ENCODE assay signal across 9 cellular contexts in the genomic region with DNA sequence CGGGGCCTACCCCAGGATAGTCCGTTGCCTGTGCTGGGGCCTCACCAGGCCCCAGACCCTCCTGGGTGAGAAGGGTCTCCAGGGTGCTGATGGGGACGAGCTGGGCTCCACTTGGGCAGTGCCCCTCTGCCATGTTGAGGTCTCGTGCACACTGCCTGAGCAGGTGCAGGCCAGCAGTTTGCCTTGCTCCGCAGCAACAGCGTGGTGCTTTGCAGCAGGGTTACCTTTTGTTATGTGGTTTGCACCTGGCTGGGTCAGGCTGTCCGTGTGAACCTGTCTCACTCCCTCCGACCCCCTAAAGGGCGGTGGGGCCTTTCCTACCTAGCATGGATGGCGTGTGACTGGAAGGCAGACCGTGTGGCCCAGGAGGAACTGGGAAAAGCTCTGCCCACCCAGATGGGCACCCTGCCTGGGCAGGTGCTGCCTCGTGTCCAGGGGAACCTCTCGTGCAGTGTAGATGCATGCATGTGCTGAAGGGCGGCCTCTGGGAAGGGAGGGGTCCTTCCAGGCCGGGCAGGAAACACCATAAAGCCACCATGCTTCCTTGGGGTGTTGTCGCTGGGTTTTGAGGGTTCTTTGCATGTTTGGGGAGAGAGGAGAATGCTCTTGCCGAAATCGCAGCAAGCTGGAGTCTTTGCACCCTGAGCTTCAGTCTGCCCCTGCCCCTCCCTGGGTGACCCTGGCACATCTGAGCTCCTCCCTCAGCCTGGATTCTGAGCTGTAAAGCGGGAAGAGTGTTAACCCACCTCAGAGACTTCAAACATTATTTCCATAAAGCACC.
DNase-seq lines count a peak whose midpoint lies in the region; ATAC-seq and TF ChIP-seq lines count a peak whose summit lies in the region.
"Had no signal": no experiment of that assay in that cellular context is flagged by ENCODE, and none has a peak within 500 bp of the region (broad histone marks: within the 10 kb centered on the region; RNA-seq: fewer than 3 reads in every experiment).

No MANE protein-coding gene starts in this region.

- H3K9me3 Mint-ChIP-seq in CD4-positive, alpha-beta T cell: no peaks in the 10 kb centered on the region
- H3K9me3 Mint-ChIP-seq in natural killer cell treated with Interleukin-12 subunit alpha and Interleukin-12 subunit beta and Interleukin-15 and Interleukin-18, amount 100 ng/mL, for 72 hours: no peaks in the 10 kb centered on the region

- peak overlapping the region; percentile 90 for H3K4me3 ChIP-seq in endocrine pancreas (ENCODE audit: control insufficient read depth, insufficient read depth, low read length)

- H3K4me3 Mint-ChIP-seq in CD4-positive, alpha-beta T cell: peak overlapping the region; percentile 60
- H3K4me3 Mint-ChIP-seq in natural killer cell treated with Interleukin-12 subunit alpha and Interleukin-12 subunit beta and Interleukin-15 and Interleukin-18, amount 100 ng/mL, for 72 hours: no peak overlapping the region

- H3K27me3 ChIP-seq in CD4-positive, alpha-beta T cell (ENCODE audit: control insufficient read depth, insufficient read depth, low read length): no peaks in the 10 kb centered on the region
- no peaks in the 10 kb centered on the region for H3K27me3 ChIP-seq in endocrine pancreas (ENCODE audit: control insufficient read depth, insufficient read depth, low read length)

- no peak for ATAC-seq in CD4-positive, alpha-beta T cell (ENCODE audit: poor library complexity)
- no peak for ATAC-seq in natural killer cell treated with Interleukin-12 subunit alpha and Interleukin-12 subunit beta and Interleukin-15 and Interleukin-18, amount 100 ng/mL, for 72 hours

- DNase-seq in CD4-positive, alpha-beta T cell: no peak
- DNase-seq in NCI-H146 treated with DMSO at 0.1 percent for 48 hours (lab: John Stamatoyannopoulos, UW; ENCODE audit: unreplicated experiment) (peak; percentile 76), mucosa of gallbladder (ENCODE audit: low spot score) (no peak), GM10266 (ENCODE audit: extremely low spot score) (no peak), NK-92 (lab: John Stamatoyannopoulos, UW; ENCODE audit: unreplicated experiment) (no peak)
- DNase-seq in natural killer cell treated with Interleukin-12 subunit alpha and Interleukin-12 subunit beta and Interleukin-15 and Interleukin-18, amount 100 ng/mL, for 72 hours (ENCODE audit: low spot score): peak; percentile 37
- DNase-seq in stimulated activated naive CD4-positive, alpha-beta T cell treated with Interleukin-2 at 50 U/mL for 16 hours (lab: John Stamatoyannopoulos, UW): no peak
- DNase-seq: NCI-H1930 had no signal

- peaks cover 29% of the 10 kb centered on the region for H3K4me1 Mint-ChIP-seq in CD4-positive, alpha-beta T cell (ENCODE audit: low read depth)
- H3K4me1 Mint-ChIP-seq in natural killer cell treated with Interleukin-12 subunit alpha and Interleukin-12 subunit beta and Interleukin-15 and Interleukin-18, amount 100 ng/mL, for 72 hours (ENCODE audit: low read depth in 2 of 2): peaks cover 0 to 28% of the 10 kb centered on the region in 2 donors

- no peaks in the 10 kb centered on the region for H3K36me3 ChIP-seq in endocrine pancreas (ENCODE audit: control insufficient read depth, insufficient read depth, low read length)

- intact Hi-C loops in CD4-positive, alpha-beta T cell (cut with DNase I, micrococcal nuclease): loop anchor here in 1 of 2 experiments (2.0 to 5.0 kb wide), 2 partner anchors 40 to 77 kb away; partner anchors contain the start of gene PPARA

- H3K27ac ChIP-seq in CD4-positive, alpha-beta T cell (ENCODE audit: low read depth, low read length): no peak overlapping the region

- POLR2A ChIA-PET in CD4-positive, alpha-beta T cell (lab: Charles Lee): interaction anchor here (1.0 to 2.2 kb wide), 2 partner anchors 39 to 61 kb away, joined by 3 to 10 read pairs; no protein-coding TSS in a partner anchor

- H3K9me3 ChIP-seq in CD4-positive, alpha-beta T cell (ENCODE audit: control insufficient read depth, low read length): no peaks in the 10 kb centered on the region
- no peaks in the 10 kb centered on the region for H3K9me3 ChIP-seq in endocrine pancreas (ENCODE audit: control insufficient read depth, low read length)

- CTCF ChIA-PET in CD4-positive, alpha-beta T cell (lab: Charles Lee): no interaction called here

- H3K27me3 Mint-ChIP-seq in CD4-positive, alpha-beta T cell: no peaks in the 10 kb centered on the region
- no peaks in the 10 kb centered on the region for H3K27me3 Mint-ChIP-seq in natural killer cell treated with Interleukin-12 subunit alpha and Interleukin-12 subunit beta and Interleukin-15 and Interleukin-18, amount 100 ng/mL, for 72 hours

- peaks cover 4% of the 10 kb centered on the region for H3K36me3 Mint-ChIP-seq in CD4-positive, alpha-beta T cell (ENCODE audit: low read depth)
- no peaks in the 10 kb centered on the region for H3K36me3 Mint-ChIP-seq in natural killer cell treated with Interleukin-12 subunit alpha and Interleukin-12 subunit beta and Interleukin-15 and Interleukin-18, amount 100 ng/mL, for 72 hours

- peak overlapping the region; percentile 96 for H3K9ac ChIP-seq in endocrine pancreas (ENCODE audit: control insufficient read depth, insufficient read depth, low read length)

- peak overlapping the region; percentile 30 for H3K27ac Mint-ChIP-seq in CD4-positive, alpha-beta T cell
- H3K27ac Mint-ChIP-seq in natural killer cell treated with Interleukin-12 subunit alpha and Interleukin-12 subunit beta and Interleukin-15 and Interleukin-18, amount 100 ng/mL, for 72 hours: no peak overlapping the region

- TF ChIP-seq CTCF in CD4-positive, alpha-beta T cell (IDR thresholded peaks at IDR 0.05): no peak
- TF ChIP-seq CTCF in GM10266 (IDR thresholded peaks at IDR 0.05; ENCODE audit: control insufficient read depth, insufficient read depth, low read depth, missing control alignments): no peak

- H3K4me1 ChIP-seq in endocrine pancreas (ENCODE audit: control insufficient read depth, insufficient read depth, low read length): no peaks in the 10 kb centered on the region

Comparison
In these comparisons a context has a peak if more than half of its experiments do, and no peak if none do; other contexts are left out.
1. DNase-seq: peak in NCI-H146 treated with DMSO at 0.1 percent for 48 hours (single experiment) and natural killer cell treated with Interleukin-12 subunit alpha and Interleukin-12 subunit beta and Interleukin-15 and Interleukin-18, amount 100 ng/mL, for 72 hours (single experiment); none in CD4-positive, alpha-beta T cell (0 of 10), mucosa of gallbladder (single experiment), GM10266 (single experiment), NK-92 (single experiment) and stimulated activated naive CD4-positive, alpha-beta T cell treated with Interleukin-2 at 50 U/mL for 16 hours (single experiment).